Comparison of ENCODE assay signal across 8 cellular contexts in genomic region chr11:2525166-2525861, GRCh38.
A peak's percentile ranks its signal among the peaks of the same experiment; 100 is the strongest.
DNase-seq lines count a peak whose midpoint lies in the region; TF ChIP-seq lines count a peak whose summit lies in the region.

No MANE protein-coding gene starts in this region.

- H3K36me3 Mint-ChIP-seq in H9 (ENCODE audit: insufficient read depth in 1 of 3, low read depth in 3 of 3), result no peaks in the 10 kb centered on the region
- peaks cover 48% of the 10 kb centered on the region for H3K36me3 Mint-ChIP-seq in dendritic cell treated with granulocyte-macrophage colony-stimulating factor and Interleukin-4, amounts not matched to agents 40 ng/mL and 50 ng/mL, for 4 days (ENCODE audit: low read depth)

- DNase-seq in H9, result peak; percentile 19
- DNase-seq in neuronal stem cell (ENCODE audit: low spot score), result no peak
- no peak for DNase-seq in AG20443 (ENCODE audit: low spot score)
- DNase-seq in NCI-H2107 treated with DMSO at 0.1 percent for 48 hours (lab: John Stamatoyannopoulos, UW; ENCODE audit: unreplicated experiment), result no peak
- DNase-seq in amygdala (lab: John Stamatoyannopoulos, UW), result no peak
- DNase-seq in medulla oblongata (ENCODE audit: extremely low spot score), result no peak

- no peak overlapping the region for H2BK20ac ChIP-seq in H9 (ENCODE audit: low read depth, low read length, poor library complexity, severe bottlenecking)

- H3K9ac ChIP-seq in BLaER1 (no peak overlapping the region), H9 (ENCODE audit: extremely low read depth, insufficient read length, low read length) (no peak overlapping the region), neuronal stem cell (ENCODE audit: low read depth, low read length, poor library complexity) (no peak overlapping the region)

- H3K4me1 ChIP-seq in BLaER1, result peaks cover 67% of the 10 kb centered on the region
- H3K4me1 ChIP-seq in H9 (ENCODE audit: insufficient read depth, low read length), result no peaks in the 10 kb centered on the region
- no peaks in the 10 kb centered on the region for H3K4me1 ChIP-seq in neuronal stem cell (ENCODE audit: control insufficient read depth in 2 of 2, insufficient read depth in 1 of 2, low read depth in 1 of 2, low read length in 2 of 2)

- no peak overlapping the region for H4K91ac ChIP-seq in H9 (ENCODE audit: insufficient read length, low read depth, low read length)
- no peak overlapping the region for H4K91ac ChIP-seq in neuronal stem cell (ENCODE audit: low read depth, low read length, poor library complexity)

- H3K36me3 ChIP-seq in BLaER1, result no peaks in the 10 kb centered on the region
- no peaks in the 10 kb centered on the region for H3K36me3 ChIP-seq in neuronal stem cell (replicated peaks in 1 of 2; ENCODE audit: control insufficient read depth in 2 of 2, insufficient read depth in 2 of 2, low read length in 2 of 2)

- no peak overlapping the region for H2AFZ ChIP-seq in H9 (ENCODE audit: low read length)
- no peak overlapping the region for H2AFZ ChIP-seq in neuronal stem cell (ENCODE audit: low read length)

- intact Hi-C loops in dendritic cell treated with granulocyte-macrophage colony-stimulating factor and Interleukin-4, amounts not matched to agents 40 ng/mL and 50 ng/mL, for 4 days (cut with micrococcal nuclease), result loop anchor here (5.0 to 10.0 kb wide), 2 partner anchors 78 to 331 kb away; partner anchors contain the start of gene KCNQ1

- H3K9me3 Mint-ChIP-seq in H9, result no peaks in the 10 kb centered on the region
- no peaks in the 10 kb centered on the region for H3K9me3 Mint-ChIP-seq in dendritic cell treated with granulocyte-macrophage colony-stimulating factor and Interleukin-4, amounts not matched to agents 40 ng/mL and 50 ng/mL, for 4 days

- H4K20me1 ChIP-seq in BLaER1 (peaks cover 39% of the 10 kb centered on the region), H9 (ENCODE audit: control insufficient read depth, insufficient read depth, insufficient read length) (no peaks in the 10 kb centered on the region)

- H3K27ac ChIP-seq in BLaER1 (0 out of 2 replicates have a peak overlapping the region, but pooled peaks have one; percentile 79), H9 (ENCODE audit: insufficient read length, low read depth, low read length) (no peak overlapping the region), neuronal stem cell (replicated peaks; ENCODE audit: low read length) (no peak overlapping the region)

- H3K27me3 Mint-ChIP-seq in H9 (ENCODE audit: low read depth), result peaks cover 73% of the 10 kb centered on the region
- no peaks in the 10 kb centered on the region for H3K27me3 Mint-ChIP-seq in dendritic cell treated with granulocyte-macrophage colony-stimulating factor and Interleukin-4, amounts not matched to agents 40 ng/mL and 50 ng/mL, for 4 days

- H2BK5ac ChIP-seq in H9 (ENCODE audit: insufficient read length, low read length), result no peak overlapping the region
- H2BK5ac ChIP-seq in neuronal stem cell (ENCODE audit: low read length), result peak overlapping the region; percentile 39

- H2BK120ac ChIP-seq in H9 (ENCODE audit: low read depth, low read length, poor library complexity, severe bottlenecking) (no peak overlapping the region), neuronal stem cell (ENCODE audit: low read depth, low read length) (peak overlapping the region; percentile 28)

- H3K4ac ChIP-seq in H9 (ENCODE audit: low read depth, low read length) (no peak overlapping the region), neuronal stem cell (ENCODE audit: low read length) (no peak overlapping the region)

- H3K4me3 ChIP-seq in BLaER1 (no peak overlapping the region), neuronal stem cell (ENCODE audit: low read length in 2 of 2) (peak overlapping the region in 1 of 2 donors; percentile 19)

- no peak overlapping the region for H3K18ac ChIP-seq in H9 (ENCODE audit: insufficient read length, low read depth, low read length)
- H3K18ac ChIP-seq in neuronal stem cell (ENCODE audit: low read length), result peak overlapping the region; percentile 90

- H3K4me3 Mint-ChIP-seq in H9, result no peak overlapping the region
- peak overlapping the region; percentile 27 for H3K4me3 Mint-ChIP-seq in dendritic cell treated with granulocyte-macrophage colony-stimulating factor and Interleukin-4, amounts not matched to agents 40 ng/mL and 50 ng/mL, for 4 days

- H3K4me1 Mint-ChIP-seq in H9, result peaks cover 0 to 4% of the 10 kb centered on the region in 2 experiments; a peak in 1 of 4 replicates
- peaks cover 59% of the 10 kb centered on the region for H3K4me1 Mint-ChIP-seq in dendritic cell treated with granulocyte-macrophage colony-stimulating factor and Interleukin-4, amounts not matched to agents 40 ng/mL and 50 ng/mL, for 4 days (ENCODE audit: low read depth)

- no peak for TF ChIP-seq CTCF in H9 (conservative IDR thresholded peaks at IDR 0.05)

- H3K23me2 ChIP-seq in H9 (ENCODE audit: insufficient read length, low read depth, low read length, poor library complexity, severe bottlenecking), result no peaks in the 10 kb centered on the region

- no peaks in the 10 kb centered on the region for H3K27me3 ChIP-seq in BLaER1
- H3K27me3 ChIP-seq in H9 (ENCODE audit: insufficient read depth, low read length), result no peaks in the 10 kb centered on the region; the same call in 1 of the 2 replicates
- H3K27me3 ChIP-seq in neuronal stem cell (ENCODE audit: control insufficient read depth in 3 of 3, insufficient read depth in 3 of 3, low read depth in 1 of 3, low read length in 3 of 3), result peaks cover 0 to 23% (median 4%) of the 10 kb centered on the region in 3 experiments

- no peak overlapping the region for H4K8ac ChIP-seq in H9 (replicated peaks; ENCODE audit: insufficient read length, low read depth, low read length)
- H4K8ac ChIP-seq in neuronal stem cell (ENCODE audit: low read depth, low read length), result peak overlapping the region; percentile 82

- WGBS in H9 (ENCODE audit: extremely low coverage, insufficient read length, low lambda C conversion rate), result no CpG with 5 or more reads among the region's 17 CpGs
- WGBS in neuronal stem cell (ENCODE audit: extremely low coverage in 2 of 2, insufficient read length in 2 of 2, insufficient replicate concordance in 1 of 2), 2 donors, result no CpG with 5 or more reads among the region's 17 CpGs

- H3K9me3 ChIP-seq in BLaER1 (no peaks in the 10 kb centered on the region), H9 (ENCODE audit: control insufficient read depth, low read depth, low read length) (no peaks in the 10 kb centered on the region), neuronal stem cell (replicated peaks in 1 of 2; ENCODE audit: control insufficient read depth in 2 of 2, insufficient read depth in 1 of 2, low read depth in 1 of 2, low read length in 2 of 2) (no peaks in the 10 kb centered on the region)

- H2BK12ac ChIP-seq in H9 (ENCODE audit: insufficient read length, low read depth, low read length) (no peak overlapping the region), neuronal stem cell (ENCODE audit: low read length) (peak overlapping the region; percentile 41)

- no peak overlapping the region for H3K56ac ChIP-seq in H9 (ENCODE audit: insufficient read length, low read depth, low read length)

- H3K23ac ChIP-seq in H9 (ENCODE audit: insufficient read length, low read depth, low read length) (no peak overlapping the region), neuronal stem cell (ENCODE audit: low read depth, low read length, poor library complexity) (peak overlapping the region; percentile 85)

- H3K79me1 ChIP-seq in H9 (ENCODE audit: insufficient read depth, low read depth, low read length, poor library complexity, severe bottlenecking) (no peaks in the 10 kb centered on the region), neuronal stem cell (ENCODE audit: low read depth, low read length) (no peaks in the 10 kb centered on the region)

- peak overlapping the region; percentile 28 for H4K5ac ChIP-seq in H9 (ENCODE audit: insufficient read length, low read depth, low read length)

- H3T11ph ChIP-seq in H9 (ENCODE audit: low read length), result no peak overlapping the region

- H3K4me2 ChIP-seq in BLaER1, result peak overlapping the region; percentile 97
- no peak overlapping the region for H3K4me2 ChIP-seq in H9 (ENCODE audit: insufficient read depth, insufficient read length, low read length)
- no peak overlapping the region for H3K4me2 ChIP-seq in neuronal stem cell (ENCODE audit: insufficient read depth, low read length, poor library complexity, severe bottlenecking)

- H3K14ac ChIP-seq in H9 (ENCODE audit: insufficient read depth, low read length) (peak overlapping the region; percentile 50; the same call in 1 of the 2 replicates), neuronal stem cell (ENCODE audit: low read length) (no peak overlapping the region)

- H3K27ac Mint-ChIP-seq in H9, result peak overlapping the region in 1 of 3 experiments; percentile 70; a peak in 1 of 7 replicates
- peak overlapping the region; percentile 92 for H3K27ac Mint-ChIP-seq in dendritic cell treated with granulocyte-macrophage colony-stimulating factor and Interleukin-4, amounts not matched to agents 40 ng/mL and 50 ng/mL, for 4 days

- no peaks in the 10 kb centered on the region for H3K79me2 ChIP-seq in H9 (ENCODE audit: insufficient read depth, low read length)

- H2AK5ac ChIP-seq in H9 (ENCODE audit: insufficient read length, low read length), result no peak overlapping the region
- peak overlapping the region; percentile 84 for H2AK5ac ChIP-seq in neuronal stem cell (ENCODE audit: low read depth, low read length)

- H2BK15ac ChIP-seq in H9 (ENCODE audit: low read depth, low read length) (no peak overlapping the region), neuronal stem cell (ENCODE audit: low read length) (peak overlapping the region; percentile 89)
